Comparison of ENCODE assay signal across 1 cellular context in genomic region chr2:20916604-20917286, GRCh38.
TF ChIP-seq lines count a peak whose summit lies in the region.

No MANE protein-coding gene starts in this region.

TF ChIP-seq in IMR-90, 13 proteins besides CTCF, POLR2A, EP300 and RAD21 (continued from another document):
- TF ChIP-seq USF2 (IDR thresholded peaks at IDR 0.05; ENCODE audit: low read depth, low read length) (no peak), RCOR1 (IDR thresholded peaks at IDR 0.05; ENCODE audit: insufficient replicate concordance, low read length) (no peak), SMC3 (IDR thresholded peaks at IDR 0.05; ENCODE audit: low read depth, low read length) (no peak), MAFK (IDR thresholded peaks at IDR 0.05; ENCODE audit: low read depth, low read length) (no peak), MAZ (IDR thresholded peaks at IDR 0.05; ENCODE audit: borderline replicate concordance, low read depth, low read length) (no peak), NFE2L2 (IDR thresholded peaks at IDR 0.05; ENCODE audit: low read depth, low read length) (no peak)
